8 cellular contexts compared by ENCODE assay signal in genomic region chr21:39387461-39388037, GRCh38. TPM values are rescaled to one million over a fixed set of nuclear protein-coding genes. Genes with fewer than 3 reads are reported as not detected.
A peak's percentile ranks its signal among the peaks of the same experiment; 100 is the strongest.
DNase-seq lines count a peak whose midpoint lies in the region; ATAC-seq and TF ChIP-seq lines count a peak whose summit lies in the region.

No MANE protein-coding gene starts in this region.

- H3K9me3 ChIP-seq in naive thymus-derived CD4-positive, alpha-beta T cell (ENCODE audit: control insufficient read depth in 2 of 3, low read length in 3 of 3) = no peaks in the 10 kb centered on the region

- H3K4me3 Mint-ChIP-seq in naive thymus-derived CD4-positive, alpha-beta T cell = peak overlapping the region; percentile 83 to 91 (median 90)
- peak overlapping the region; percentile 82 for H3K4me3 Mint-ChIP-seq in stimulated activated effector memory CD8-positive, alpha-beta T cell treated with anti-CD3 and anti-CD28 coated beads, Interleukin-12 subunit alpha, Interleukin-12 subunit beta, amount 100 ng/mL, for 72 hours

- no peak for TF ChIP-seq CTCF in fibroblast of mammary gland (conservative IDR thresholded peaks at IDR 0.05; ENCODE audit: control insufficient read depth, insufficient read depth, low read depth, low read length)

- no peaks in the 10 kb centered on the region for H3K27me3 Mint-ChIP-seq in naive thymus-derived CD4-positive, alpha-beta T cell

- H3K4me1 Mint-ChIP-seq in naive thymus-derived CD4-positive, alpha-beta T cell = peaks cover 18 to 39% (median 31%) of the 10 kb centered on the region in 7 donors
- H3K4me1 Mint-ChIP-seq in stimulated activated effector memory CD8-positive, alpha-beta T cell treated with anti-CD3 and anti-CD28 coated beads, Interleukin-12 subunit alpha, Interleukin-12 subunit beta, amount 100 ng/mL, for 72 hours = peaks cover 48% of the 10 kb centered on the region

- POLR2A ChIA-PET in naive thymus-derived CD4-positive, alpha-beta T cell (lab: Charles Lee) = interaction anchor here (0.7 to 1.9 kb wide), 5 partner anchors 14 to 204 kb away, joined by 3 to 22 read pairs (median 7); partner anchors contain the start of genes BRWD1, HMGN1 and PSMG1

- H3K27ac ChIP-seq in naive thymus-derived CD4-positive, alpha-beta T cell (ENCODE audit: low read depth, low read length) = peak overlapping the region; percentile 69

- H3K4me3 ChIP-seq in fibroblast of mammary gland (ENCODE audit: control insufficient read depth, low read depth, low read length) = peak overlapping the region; percentile 63
- peak overlapping the region; percentile 51 for H3K4me3 ChIP-seq in naive thymus-derived CD4-positive, alpha-beta T cell (ENCODE audit: low read length)

- intact Hi-C loops in naive thymus-derived CD4-positive, alpha-beta T cell (cut with micrococcal nuclease) = loop anchor here (1.0 to 10.0 kb wide), 13 partner anchors 7 to 880 kb away; partner anchors contain the start of genes HMGN1 (in 2 of the 2), PSMG1 (in 2 of the 2), BRWD1 (in 1 of the 2) and LCA5L (in 1 of the 2)

- peaks cover 0 to 10% (median 4%) of the 10 kb centered on the region in 3 experiments for H3K36me3 ChIP-seq in naive thymus-derived CD4-positive, alpha-beta T cell (ENCODE audit: control insufficient read depth in 2 of 3, insufficient read depth in 3 of 3, low read length in 3 of 3)

- H3K4me1 ChIP-seq in naive thymus-derived CD4-positive, alpha-beta T cell (ENCODE audit: control insufficient read depth in 2 of 2, insufficient read depth in 2 of 2, low read length in 2 of 2) = peaks cover 11 to 15% of the 10 kb centered on the region in 2 donors

- ATAC-seq in naive thymus-derived CD4-positive, alpha-beta T cell = peak; percentile 74
- peak; percentile 59 for ATAC-seq in stimulated activated effector memory CD8-positive, alpha-beta T cell treated with anti-CD3 and anti-CD28 coated beads, Interleukin-12 subunit alpha, Interleukin-12 subunit beta, amount 100 ng/mL, for 72 hours

- CTCF ChIA-PET in naive thymus-derived CD4-positive, alpha-beta T cell (lab: Charles Lee) = interaction anchor here (0.7 to 1.8 kb wide), 8 partner anchors 14 to 207 kb away, joined by 3 to 6 read pairs (median 4); partner anchors contain the start of gene HMGN1

- H3K27me3 ChIP-seq in naive thymus-derived CD4-positive, alpha-beta T cell (ENCODE audit: control insufficient read depth in 2 of 2, insufficient read depth in 2 of 2, low read length in 2 of 2) = no peaks in the 10 kb centered on the region

- H3K9me3 Mint-ChIP-seq in naive thymus-derived CD4-positive, alpha-beta T cell = no peaks in the 10 kb centered on the region
- no peaks in the 10 kb centered on the region for H3K9me3 Mint-ChIP-seq in stimulated activated effector memory CD8-positive, alpha-beta T cell treated with anti-CD3 and anti-CD28 coated beads, Interleukin-12 subunit alpha, Interleukin-12 subunit beta, amount 100 ng/mL, for 72 hours

- DNase-seq in DMS153 (lab: John Stamatoyannopoulos, UW) (peak; percentile 66), DMS153 treated with DMSO at 0.1 percent for 48 hours (lab: John Stamatoyannopoulos, UW; ENCODE audit: unreplicated experiment) (no peak), KG1 (lab: John Stamatoyannopoulos, UW) (peak; percentile 86), RKO (ENCODE audit: low spot score) (peak; percentile 94), fibroblast of mammary gland (ENCODE audit: low read depth) (peak; percentile 83)
- peak; percentile 79 to 90 for DNase-seq in activated T-helper 1 cell treated with anti-CD3 and anti-CD28 coated beads, Interleukin-2, amount 50 U/mL, for 16 hours (ENCODE audit: low read depth in 1 of 2, low spot score in 1 of 2)
- DNase-seq in naive thymus-derived CD4-positive, alpha-beta T cell = peak; percentile 86 to 92 (median 88)
- peak; percentile 89 to 96 for DNase-seq in stimulated activated effector memory CD8-positive, alpha-beta T cell treated with anti-CD3 and anti-CD28 coated beads, Interleukin-12 subunit alpha, Interleukin-12 subunit beta, amount 100 ng/mL, for 72 hours (ENCODE audit: low spot score in 2 of 2)

- peak overlapping the region; percentile 71 to 94 (median 90) for H3K27ac Mint-ChIP-seq in naive thymus-derived CD4-positive, alpha-beta T cell
- peak overlapping the region; percentile 88 for H3K27ac Mint-ChIP-seq in stimulated activated effector memory CD8-positive, alpha-beta T cell treated with anti-CD3 and anti-CD28 coated beads, Interleukin-12 subunit alpha, Interleukin-12 subunit beta, amount 100 ng/mL, for 72 hours

- H3K36me3 Mint-ChIP-seq in naive thymus-derived CD4-positive, alpha-beta T cell = peaks cover 0 to 19% (median 4%) of the 10 kb centered on the region in 5 donors
- peaks cover 38% of the 10 kb centered on the region for H3K36me3 Mint-ChIP-seq in stimulated activated effector memory CD8-positive, alpha-beta T cell treated with anti-CD3 and anti-CD28 coated beads, Interleukin-12 subunit alpha, Interleukin-12 subunit beta, amount 100 ng/mL, for 72 hours

RNA-seq across cellular contexts. Expression of gene HMGN1, which starts 38.7 kb away (rescaled TPM):
- total RNA-seq in naive thymus-derived CD4-positive, alpha-beta T cell = 100 to 1,000 TPM; 198 to 310 (median 262) TPM
- polyA plus RNA-seq in naive thymus-derived CD4-positive, alpha-beta T cell = 100 to 1,000 TPM; 198 to 286 TPM

RNA-seq across cellular contexts. Expression of gene LCA5L, which starts 58.0 kb away (rescaled TPM):
- not detected for total RNA-seq in naive thymus-derived CD4-positive, alpha-beta T cell
- polyA plus RNA-seq in naive thymus-derived CD4-positive, alpha-beta T cell = under 1 TPM in 1 of 2 donors, not detected in 1; 0.24 TPM
